In genomic region chr11:116638463-116638862, GRCh38 we compare ENCODE assay signal across 23 cellular contexts.
DNase-seq lines count a peak whose midpoint lies in the region; ATAC-seq and TF ChIP-seq lines count a peak whose summit lies in the region.
"Had no signal": no experiment of that assay in that cellular context is flagged by ENCODE, and none has a peak within 500 bp of the region (broad histone marks: within the 10 kb centered on the region; RNA-seq: fewer than 3 reads in every experiment).

No MANE protein-coding gene starts in this region.

- H3K27me3 Mint-ChIP-seq in activated T-helper 1 cell treated with anti-CD3 and anti-CD28 coated beads, Interleukin-12 subunit alpha, Interleukin-12 subunit beta, Interleukin-2, Interleukin-4 antibody, amounts not matched to agents 30 ng/mL and 10 ng/mL and 1 ng/mL, durations not matched to agents 14 hours and 24 hours and 36 hours (ENCODE audit: insufficient read depth): no peaks in the 10 kb centered on the region
- H3K27me3 Mint-ChIP-seq: CD4-positive, CD25-positive, alpha-beta regulatory T cell had no signal

- ATAC-seq in GM19455 (IDR thresholded peaks at IDR 0.05; ENCODE audit: unreplicated experiment): no peak
- ATAC-seq: HCT116, Panc1, T-cell had no signal

- no peak overlapping the region for H3K4me3 Mint-ChIP-seq in activated T-helper 1 cell treated with anti-CD3 and anti-CD28 coated beads, Interleukin-12 subunit alpha, Interleukin-12 subunit beta, Interleukin-2, Interleukin-4 antibody, amounts not matched to agents 30 ng/mL and 10 ng/mL and 1 ng/mL, durations not matched to agents 14 hours and 24 hours and 36 hours
- H3K4me3 Mint-ChIP-seq: CD4-positive, CD25-positive, alpha-beta regulatory T cell; T-cell had no signal

- no peak for TF ChIP-seq CTCF in coronary artery (IDR thresholded peaks at IDR 0.05)

- DNase-seq in NCI-H524 (lab: John Stamatoyannopoulos, UW) (peak; percentile 51 to 57), NCI-H524 treated with DMSO at 0.1 percent for 48 hours (lab: John Stamatoyannopoulos, UW) (no peak), NCI-H1105 treated with DMSO at 0.1 percent for 48 hours (lab: John Stamatoyannopoulos, UW) (peak; percentile 77), coronary artery (ENCODE audit: low spot score) (peak; percentile 36), Kasumi-1 (lab: John Stamatoyannopoulos, UW) (no peak)
- DNase-seq in activated T-helper 1 cell treated with anti-CD3 and anti-CD28 coated beads, Interleukin-12 subunit alpha, Interleukin-12 subunit beta, Interleukin-2, Interleukin-4 antibody, amounts not matched to agents 30 ng/mL and 10 ng/mL and 1 ng/mL, durations not matched to agents 14 hours and 24 hours and 36 hours (ENCODE audit: low spot score): no peak
- DNase-seq: CD4-positive, CD25-positive, alpha-beta regulatory T cell; DMS53; EL; GDM1; IMR-90; KG1; MM.1S; NCI-H1436 treated with DMSO at 0.1 percent for 48 hours; NCI-H2107; NCI-H526; SHP77; T-cell had no signal

- no peaks in the 10 kb centered on the region for H3K4me1 Mint-ChIP-seq in activated T-helper 1 cell treated with anti-CD3 and anti-CD28 coated beads, Interleukin-12 subunit alpha, Interleukin-12 subunit beta, Interleukin-2, Interleukin-4 antibody, amounts not matched to agents 30 ng/mL and 10 ng/mL and 1 ng/mL, durations not matched to agents 14 hours and 24 hours and 36 hours (ENCODE audit: low read depth)
- H3K4me1 Mint-ChIP-seq: CD4-positive, CD25-positive, alpha-beta regulatory T cell; T-cell had no signal

- no peak overlapping the region for H3K27ac Mint-ChIP-seq in activated T-helper 1 cell treated with anti-CD3 and anti-CD28 coated beads, Interleukin-12 subunit alpha, Interleukin-12 subunit beta, Interleukin-2, Interleukin-4 antibody, amounts not matched to agents 30 ng/mL and 10 ng/mL and 1 ng/mL, durations not matched to agents 14 hours and 24 hours and 36 hours
- H3K27ac Mint-ChIP-seq: CD4-positive, CD25-positive, alpha-beta regulatory T cell; T-cell had no signal

- no peaks in the 10 kb centered on the region for H3K36me3 Mint-ChIP-seq in activated T-helper 1 cell treated with anti-CD3 and anti-CD28 coated beads, Interleukin-12 subunit alpha, Interleukin-12 subunit beta, Interleukin-2, Interleukin-4 antibody, amounts not matched to agents 30 ng/mL and 10 ng/mL and 1 ng/mL, durations not matched to agents 14 hours and 24 hours and 36 hours (ENCODE audit: low read depth)
- H3K36me3 Mint-ChIP-seq: CD4-positive, CD25-positive, alpha-beta regulatory T cell; T-cell had no signal

- no peak overlapping the region for H3K27ac ChIP-seq in coronary artery
- H3K27ac ChIP-seq: BLaER1, RWPE1 had no signal

- H3K4me3 ChIP-seq in coronary artery: no peak overlapping the region
- H3K4me3 ChIP-seq: BLaER1 had no signal

- intact Hi-C loops in activated T-helper 1 cell treated with anti-CD3 and anti-CD28 coated beads, Interleukin-12 subunit alpha, Interleukin-12 subunit beta, Interleukin-2, Interleukin-4 antibody, amounts not matched to agents 30 ng/mL and 10 ng/mL and 1 ng/mL, durations not matched to agents 14 hours and 24 hours and 36 hours (cut with micrococcal nuclease): no loop called here

- H3K9me3 Mint-ChIP-seq in activated T-helper 1 cell treated with anti-CD3 and anti-CD28 coated beads, Interleukin-12 subunit alpha, Interleukin-12 subunit beta, Interleukin-2, Interleukin-4 antibody, amounts not matched to agents 30 ng/mL and 10 ng/mL and 1 ng/mL, durations not matched to agents 14 hours and 24 hours and 36 hours: no peaks in the 10 kb centered on the region
- H3K9me3 Mint-ChIP-seq: T-cell had no signal

Comparison
In these comparisons a context has a peak if more than half of its experiments do, and no peak if none do; other contexts are left out.
1. DNase-seq: peak in NCI-H524 (2 of 2), NCI-H1105 treated with DMSO at 0.1 percent for 48 hours (single experiment) and coronary artery (single experiment); none in NCI-H524 treated with DMSO at 0.1 percent for 48 hours (single experiment), activated T-helper 1 cell treated with anti-CD3 and anti-CD28 coated beads, Interleukin-12 subunit alpha, Interleukin-12 subunit beta, Interleukin-2, Interleukin-4 antibody, amounts not matched to agents 30 ng/mL and 10 ng/mL and 1 ng/mL, durations not matched to agents 14 hours and 24 hours and 36 hours (single experiment) and Kasumi-1 (0 of 2).